12 cellular contexts compared by ENCODE assay signal in genomic region chr6:6820688-6821238, GRCh38.
A peak's percentile ranks its signal among the peaks of the same experiment; 100 is the strongest.
DNase-seq lines count a peak whose midpoint lies in the region; TF ChIP-seq lines count a peak whose summit lies in the region.
"Had no signal": no experiment of that assay in that cellular context is flagged by ENCODE, and none has a peak within 500 bp of the region (broad histone marks: within the 10 kb centered on the region; RNA-seq: fewer than 3 reads in every experiment).

No MANE protein-coding gene starts in this region.

- no peak overlapping the region for H3K9ac ChIP-seq in duodenal mucosa (ENCODE audit: low read depth in 1 of 2, low read length in 2 of 2)

- H3K4me3 Mint-ChIP-seq in nephron: no peak overlapping the region
- H3K4me3 Mint-ChIP-seq: stimulated activated memory B cell treated with anti-CD40 and anti-IgM and Interleukin-4, amounts not matched to agents 10 μg/mL and 1 μg/mL and 100 μg/mL, for 72 hours had no signal

- H3K4me1 Mint-ChIP-seq in nephron: peaks cover 21% of the 10 kb centered on the region

- TF ChIP-seq POLR2A in adrenal gland (IDR thresholded peaks at IDR 0.05): no peak

- H3K4me3 ChIP-seq in duodenal mucosa (ENCODE audit: low read depth in 1 of 2, low read length in 2 of 2) (no peak overlapping the region), adrenal gland (no peak overlapping the region)

- WGBS in adrenal gland, 4 donors: 75 to 92% (median 79%) methylated on average over 5 to 9 of the region's 9 CpGs

- DNase-seq in DMS79 treated with DMSO at 0.1 percent for 48 hours (lab: John Stamatoyannopoulos, UW) (peak; percentile 71), NCI-H2171 (lab: John Stamatoyannopoulos, UW) (peak; percentile 50), DMS 273 treated with DMSO at 0.1 percent for 48 hours (lab: John Stamatoyannopoulos, UW) (no peak), AML-193 (lab: John Stamatoyannopoulos, UW) (no peak), adrenal gland (no peak), T-helper 2 cell (no peak)
- DNase-seq: activated T-cell treated with anti-CD3 and anti-CD28 coated beads, Interleukin-2, amount 50 U/mL, for 48 hours; central memory CD4-positive, alpha-beta T cell; T-helper 9 cell had no signal

- no peaks in the 10 kb centered on the region for H3K9me3 Mint-ChIP-seq in nephron
- H3K9me3 Mint-ChIP-seq: stimulated activated memory B cell treated with anti-CD40 and anti-IgM and Interleukin-4, amounts not matched to agents 10 μg/mL and 1 μg/mL and 100 μg/mL, for 72 hours had no signal

- peaks cover 26% of the 10 kb centered on the region for H3K27me3 Mint-ChIP-seq in nephron (ENCODE audit: low read depth)

- H3K36me3 Mint-ChIP-seq in nephron (ENCODE audit: low read depth): no peaks in the 10 kb centered on the region
- H3K36me3 Mint-ChIP-seq: stimulated activated memory B cell treated with anti-CD40 and anti-IgM and Interleukin-4, amounts not matched to agents 10 μg/mL and 1 μg/mL and 100 μg/mL, for 72 hours had no signal

- H3K27ac ChIP-seq in duodenal mucosa (ENCODE audit: low read depth, low read length) (peak overlapping the region; percentile 10), adrenal gland (no peak overlapping the region)

- H3K27ac Mint-ChIP-seq in nephron: peak overlapping the region; percentile 50 to 64 (median 61)
- H3K27ac Mint-ChIP-seq: stimulated activated memory B cell treated with anti-CD40 and anti-IgM and Interleukin-4, amounts not matched to agents 10 μg/mL and 1 μg/mL and 100 μg/mL, for 72 hours had no signal

- H3K27me3 ChIP-seq in duodenal mucosa (ENCODE audit: control insufficient read depth in 1 of 2, insufficient read depth in 2 of 2, low read length in 2 of 2) (no peaks in the 10 kb centered on the region), adrenal gland (no peaks in the 10 kb centered on the region)

- H3K4me1 ChIP-seq in duodenal mucosa (ENCODE audit: control insufficient read depth in 1 of 2, insufficient read depth in 2 of 2, low read length in 2 of 2): peaks cover 27 to 44% of the 10 kb centered on the region in 2 donors
- H3K4me1 ChIP-seq in adrenal gland (replicated peaks in 1 of 2): peaks cover 0 to 4% of the 10 kb centered on the region in 2 donors

- intact Hi-C loops in adrenal gland (cut with DNase I): no loop called here

- no peaks in the 10 kb centered on the region for H3K36me3 ChIP-seq in duodenal mucosa (ENCODE audit: control insufficient read depth in 1 of 2, insufficient read depth in 2 of 2, low read length in 2 of 2)
- H3K36me3 ChIP-seq in adrenal gland (replicated peaks in 1 of 2): no peaks in the 10 kb centered on the region

- no peak for TF ChIP-seq CTCF in nephron (IDR thresholded peaks at IDR 0.05; ENCODE audit: unreplicated experiment in 3 of 3)
- no peak for TF ChIP-seq CTCF in adrenal gland (IDR thresholded peaks at IDR 0.05)

- H3K9me3 ChIP-seq in duodenal mucosa (ENCODE audit: control insufficient read depth in 1 of 2, low read length in 2 of 2) (no peaks in the 10 kb centered on the region), adrenal gland (replicated peaks in 1 of 3) (no peaks in the 10 kb centered on the region)

Comparison
In these comparisons a context has a peak if more than half of its experiments do, and no peak if none do; other contexts are left out.
1. DNase-seq: peak in DMS79 treated with DMSO at 0.1 percent for 48 hours (single experiment) and NCI-H2171 (single experiment); none in DMS 273 treated with DMSO at 0.1 percent for 48 hours (single experiment), AML-193 (0 of 2), adrenal gland (0 of 7) and T-helper 2 cell (0 of 5).